ENCODE assay signal across 27 cellular contexts in genomic region chr9:138118601-138119071, GRCh38.
A peak's percentile ranks its signal among the peaks of the same experiment; 100 is the strongest.
DNase-seq lines count a peak whose midpoint lies in the region; ATAC-seq, FAIRE-seq and TF ChIP-seq lines count a peak whose summit lies in the region.
"Had no signal": no experiment of that assay in that cellular context is flagged by ENCODE, and none has a peak within 500 bp of the region (broad histone marks: within the 10 kb centered on the region; RNA-seq: fewer than 3 reads in every experiment).

No MANE protein-coding gene starts in this region.

- peak; percentile 11 for DNase-seq in activated naive CD4-positive, alpha-beta T cell treated with anti-CD3 and anti-CD28 coated beads, Interleukin-2, amount 10 ng/mL, durations not matched to agents 7 days and 5 days
- DNase-seq in activated naive CD4-positive, alpha-beta T cell (lab: John Stamatoyannopoulos, UW), result no peak
- DNase-seq in Peyer's patch (peak in 2 of 3 donors; percentile 27 to 43), kidney (peak; percentile 57), spleen (peak; percentile 56), stomach (no peak), cortex of kidney (lab: John Stamatoyannopoulos, UW) (no peak)
- DNase-seq: 8988T, EL, GF-D8, H7, HFFc6, KBM-7, MM.1S, NCI-H1048, NCI-H1417 treated with DMSO at 0.1 percent for 48 hours, NCI-H187, NCI-H446, NCI-H526, PC-3, RPMI8226, SHP77 treated with DMSO at 0.1 percent for 48 hours had no signal

- no peaks in the 10 kb centered on the region for H3K36me3 Mint-ChIP-seq in activated naive CD4-positive, alpha-beta T cell treated with anti-CD3 and anti-CD28 coated beads, Interleukin-2, amount 10 ng/mL, durations not matched to agents 7 days and 5 days

- H3K27me3 ChIP-seq in Peyer's patch, result no peaks in the 10 kb centered on the region
- H3K27me3 ChIP-seq in spleen (replicated peaks in 1 of 7), result peaks cover 0 to 50% (median 0%) of the 10 kb centered on the region in 7 donors
- peaks cover 0 to 63% (median 0%) of the 10 kb centered on the region in 3 donors for H3K27me3 ChIP-seq in stomach

- no peaks in the 10 kb centered on the region for H3K27me3 Mint-ChIP-seq in activated naive CD4-positive, alpha-beta T cell treated with anti-CD3 and anti-CD28 coated beads, Interleukin-2, amount 10 ng/mL, durations not matched to agents 7 days and 5 days

- CTCF ChIA-PET in activated naive CD4-positive, alpha-beta T cell treated with anti-CD3 and anti-CD28 coated beads, Interleukin-2, amount 10 ng/mL, durations not matched to agents 7 days and 5 days (lab: Charles Lee), result no interaction called here

- H3K36me3 ChIP-seq in Peyer's patch (no peaks in the 10 kb centered on the region), kidney (ENCODE audit: control insufficient read depth in 1 of 2, insufficient read depth in 2 of 2, low read length in 2 of 2) (no peaks in the 10 kb centered on the region), spleen (no peaks in the 10 kb centered on the region), stomach (no peaks in the 10 kb centered on the region)

- WGBS in spleen, 5 donors, result 87 to 91% (median 89%) methylated on average over 9 to 14 of the region's 14 CpGs
- WGBS in stomach, 5 donors, result 82 to 90% (median 86%) methylated on average over 8 to 14 of the region's 14 CpGs

- TF ChIP-seq CTCF in Peyer's patch (IDR thresholded peaks at IDR 0.05) (no peak), kidney (IDR thresholded peaks at IDR 0.05; ENCODE audit: borderline replicate concordance, extremely low read depth, insufficient read depth) (no peak), spleen (IDR thresholded peaks at IDR 0.05 in 8 of 11, conservative IDR thresholded peaks at IDR 0.05 in 3 of 11) (no peak), stomach (IDR thresholded peaks at IDR 0.05) (no peak)

- intact Hi-C loops in kidney (cut with DNase I), result no loop called here
- intact Hi-C loops in spleen (cut with DNase I; ENCODE audit: low total_unique reads), result no loop called here
- intact Hi-C loops in stomach (cut with DNase I; ENCODE audit: low total_unique reads), result no loop called here

- no peaks in the 10 kb centered on the region for H3K4me1 ChIP-seq in Peyer's patch
- no peaks in the 10 kb centered on the region for H3K4me1 ChIP-seq in kidney (ENCODE audit: control insufficient read depth in 1 of 2, insufficient read depth in 1 of 2, low read depth in 1 of 2, low read length in 2 of 2)
- H3K4me1 ChIP-seq in spleen, result no peaks in the 10 kb centered on the region
- H3K4me1 ChIP-seq in stomach, result no peaks in the 10 kb centered on the region

- no peak for TF ChIP-seq EP300 in stomach (IDR thresholded peaks at IDR 0.05)

- no peaks in the 10 kb centered on the region for H3K4me1 Mint-ChIP-seq in activated naive CD4-positive, alpha-beta T cell treated with anti-CD3 and anti-CD28 coated beads, Interleukin-2, amount 10 ng/mL, durations not matched to agents 7 days and 5 days

- H3K4me3 ChIP-seq in Peyer's patch (no peak overlapping the region), kidney (ENCODE audit: low read length in 2 of 2) (no peak overlapping the region), spleen (no peak overlapping the region), stomach (no peak overlapping the region)
- H3K4me3 ChIP-seq: SK-N-MC had no signal

- H3K4me3 Mint-ChIP-seq in activated naive CD4-positive, alpha-beta T cell treated with anti-CD3 and anti-CD28 coated beads, Interleukin-2, amount 10 ng/mL, durations not matched to agents 7 days and 5 days, result no peak overlapping the region
- H3K4me3 Mint-ChIP-seq: HFFc6 had no signal

- no peak for ATAC-seq in HG03571 (IDR thresholded peaks at IDR 0.05; ENCODE audit: unreplicated experiment)
- ATAC-seq: PC-3 had no signal

- TF ChIP-seq POLR2A in Peyer's patch (IDR thresholded peaks at IDR 0.05) (no peak), spleen (IDR thresholded peaks at IDR 0.05) (no peak), stomach (IDR thresholded peaks at IDR 0.05) (no peak)

- H3K27ac ChIP-seq in Peyer's patch (no peak overlapping the region), kidney (ENCODE audit: low read depth in 2 of 2, low read length in 2 of 2) (no peak overlapping the region), spleen (no peak overlapping the region), stomach (no peak overlapping the region)
- H3K27ac ChIP-seq: C4-2B, HL-60, SK-N-MC had no signal

- H3K27ac Mint-ChIP-seq in activated naive CD4-positive, alpha-beta T cell treated with anti-CD3 and anti-CD28 coated beads, Interleukin-2, amount 10 ng/mL, durations not matched to agents 7 days and 5 days, result no peak overlapping the region
- H3K27ac Mint-ChIP-seq: HFFc6 had no signal

- no peak overlapping the region for H3K9ac ChIP-seq in kidney (ENCODE audit: low read length in 2 of 2)

- no peak for FAIRE-seq in kidney (lab: Jason Lieb, UNC)
- FAIRE-seq: D721Med had no signal

- H3K9me3 Mint-ChIP-seq in activated naive CD4-positive, alpha-beta T cell treated with anti-CD3 and anti-CD28 coated beads, Interleukin-2, amount 10 ng/mL, durations not matched to agents 7 days and 5 days, result no peaks in the 10 kb centered on the region

- H3K9me3 ChIP-seq in Peyer's patch, result no peaks in the 10 kb centered on the region
- no peaks in the 10 kb centered on the region for H3K9me3 ChIP-seq in kidney (ENCODE audit: control insufficient read depth in 1 of 2, low read length in 2 of 2)
- H3K9me3 ChIP-seq in spleen, result no peaks in the 10 kb centered on the region
- H3K9me3 ChIP-seq in stomach, result no peaks in the 10 kb centered on the region

Comparison
In these comparisons a context has a peak if more than half of its experiments do, and no peak if none do; other contexts are left out.
1. DNase-seq: peak in activated naive CD4-positive, alpha-beta T cell treated with anti-CD3 and anti-CD28 coated beads, Interleukin-2, amount 10 ng/mL, durations not matched to agents 7 days and 5 days (single experiment), Peyer's patch (2 of 3), kidney (single experiment) and spleen (single experiment); none in activated naive CD4-positive, alpha-beta T cell (0 of 4), stomach (single experiment) and cortex of kidney (single experiment).